Comparison of ENCODE assay signal across 8 cellular contexts in the genomic region with DNA sequence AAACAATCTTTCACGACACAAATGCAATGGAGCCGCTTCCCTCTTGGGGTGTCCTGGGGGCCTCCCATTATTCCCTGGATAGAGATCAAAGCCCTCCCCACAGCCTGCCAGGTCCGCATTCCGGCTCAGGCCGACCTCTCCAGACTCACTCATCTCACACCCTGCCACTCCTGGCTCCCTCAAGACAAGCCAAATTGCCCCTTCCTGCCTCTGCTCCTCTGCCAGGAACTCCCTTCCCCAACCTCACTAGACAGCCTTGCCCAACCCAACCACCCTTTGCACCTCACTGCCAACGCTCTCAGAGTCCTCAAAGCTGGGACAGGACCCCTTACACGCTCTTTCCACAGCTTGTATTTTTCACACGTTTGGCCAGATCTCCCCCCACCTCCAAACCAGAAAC. TPM values are rescaled to one million over a fixed set of nuclear protein-coding genes. Genes with fewer than 3 reads are reported as not detected.
A peak's percentile ranks its signal among the peaks of the same experiment; 100 is the strongest.
DNase-seq lines count a peak whose midpoint lies in the region; ATAC-seq, FAIRE-seq and TF ChIP-seq lines count a peak whose summit lies in the region.

No MANE protein-coding gene starts in this region.

- intact Hi-C loops in A673 (cut with micrococcal nuclease; ENCODE audit: unreplicated experiment), result no loop called here

- no peaks in the 10 kb centered on the region for H3K27me3 ChIP-seq in A673 (replicated peaks; ENCODE audit: insufficient read depth, low read depth, low read length, poor library complexity)

- H3K4me3 ChIP-seq in A673 (ENCODE audit: low read depth, low read length, poor library complexity, severe bottlenecking) (peak overlapping the region; percentile 94), LNCaP clone FGC (ENCODE audit: low read depth, low read length) (peak overlapping the region; percentile 98)

- no peaks in the 10 kb centered on the region for H3K36me3 Mint-ChIP-seq in naive B cell

- peak overlapping the region; percentile 18 for H3K27ac ChIP-seq in A673 (ENCODE audit: low read depth, low read length, poor library complexity, severe bottlenecking)

- peaks cover 34 to 41% (median 38%) of the 10 kb centered on the region in 3 donors for H3K4me1 Mint-ChIP-seq in naive B cell

- CTCF ChIA-PET in A673 (lab: Charles Lee), result interaction anchor here (0.6 kb wide), 1 partner anchor 45 kb away, joined by 9 read pairs; no protein-coding TSS in a partner anchor

- peak overlapping the region; percentile 47 to 98 (median 90) for H3K27ac Mint-ChIP-seq in naive B cell

- peak overlapping the region; percentile 87 to 99 (median 97) for H3K4me3 Mint-ChIP-seq in naive B cell

- H3K9me3 Mint-ChIP-seq in naive B cell, result no peaks in the 10 kb centered on the region

- H3K4me1 ChIP-seq in A673 (ENCODE audit: insufficient read depth, low read length, poor library complexity, severe bottlenecking), result peaks cover 7% of the 10 kb centered on the region

- POLR2A ChIA-PET in A673 (lab: Charles Lee; ENCODE audit: low non-redundant PET), result no interaction called here

- no peaks in the 10 kb centered on the region for H3K27me3 Mint-ChIP-seq in naive B cell

- no peak for FAIRE-seq in GM19239 (lab: Jason Lieb, UNC)

- H3K9me3 ChIP-seq in A673 (ENCODE audit: low read depth, low read length, poor library complexity, severe bottlenecking), result no peaks in the 10 kb centered on the region

- no TSS peak for BruUV-seq in A673 (replicated peaks; lab: Mats Ljungman, UMichigan)

- no peak for DNase-seq in A673 (ENCODE audit: low spot score)
- no peak for DNase-seq in LNCaP clone FGC (ENCODE audit: low read depth)
- peak; percentile 1 for DNase-seq in cerebellum (ENCODE audit: low spot score)
- DNase-seq in naive B cell, result no peak
- DNase-seq in GM19239 (ENCODE audit: insufficient read length, low spot score), result no peak
- DNase-seq in MV-4-11 (lab: John Stamatoyannopoulos, UW), result no peak
- no peak for DNase-seq in H4 (ENCODE audit: low spot score)

- ATAC-seq in naive B cell (ENCODE audit: low read depth in 2 of 2) (no peak), HG03342 (IDR thresholded peaks at IDR 0.05; ENCODE audit: unreplicated experiment) (no peak)

- H3K36me3 ChIP-seq in A673 (ENCODE audit: insufficient read depth, low read length, poor library complexity, severe bottlenecking), result no peaks in the 10 kb centered on the region

- TF ChIP-seq CTCF in A673 (conservative IDR thresholded peaks at IDR 0.05; ENCODE audit: low read depth, low read length) (no peak), LNCaP clone FGC (IDR thresholded peaks at IDR 0.05; ENCODE audit: control insufficient read depth, extremely low read depth, insufficient read depth) (no peak)

RNA-seq across cellular contexts. Expression of a gene that starts 1.5 kb away (rescaled TPM):
- total RNA-seq in A673 (2021) (56.9 and 60.0 TPM in 2 replicates), cerebellum (37.5 TPM)
- polyA plus RNA-seq in naive B cell (ENCODE audit: low read depth in 6 of 6), result 100 to 1,000 TPM in 1 of 6 donors, 10 to 100 TPM in 5; 59.4 to 113 (median 78.2) TPM
- 20.2 and 40.6 TPM in 2 replicates for total RNA-seq in H4 (2014; rRNA removed; shearing (Covaris generic))

RNA-seq across cellular contexts. Expression of a gene that starts 20.4 kb away (rescaled TPM):
- total RNA-seq in A673 (2021) (46.8 and 49.1 TPM in 2 replicates), cerebellum (2.0 TPM)
- 1 to 10 TPM in 1 of 6 donors, under 1 TPM in 5; 0.43 to 1.4 (median 0.70) TPM for polyA plus RNA-seq in naive B cell (ENCODE audit: low read depth in 6 of 6)
- total RNA-seq in H4 (2014; rRNA removed; shearing (Covaris generic)), result 1.8 and 4.6 TPM in 2 replicates

RNA-seq across cellular contexts. Expression of a gene that starts 21.4 kb away (rescaled TPM):
- total RNA-seq in A673 (2021), result 14.1 and 18.0 TPM in 2 replicates
- total RNA-seq in cerebellum, result 4.0 TPM
- polyA plus RNA-seq in naive B cell (ENCODE audit: low read depth in 6 of 6), result 1 to 10 TPM; 1.9 to 6.1 (median 3.6) TPM
- 0.93 and 1.0 TPM in 2 replicates for total RNA-seq in H4 (2014; rRNA removed; shearing (Covaris generic))

RNA-seq across cellular contexts. Expression of a gene that starts 21.4 kb away (rescaled TPM):
- total RNA-seq in A673 (2021), result 88.4 and 98.8 TPM in 2 replicates
- total RNA-seq in cerebellum, result 19.6 TPM
- polyA plus RNA-seq in naive B cell (ENCODE audit: low read depth in 6 of 6), result 10 to 100 TPM; 18.9 to 35.1 (median 25.6) TPM
- 66.3 and 68.3 TPM in 2 replicates for total RNA-seq in H4 (2014; rRNA removed; shearing (Covaris generic))

RNA-seq across cellular contexts. Expression of a gene that starts 35.5 kb away (rescaled TPM):
- total RNA-seq in A673 (2021), result 50.6 and 53.0 TPM in 2 replicates
- total RNA-seq in cerebellum, result 9.8 TPM
- 10 to 100 TPM in 1 of 6 donors, 1 to 10 TPM in 4, under 1 TPM in 1; 0.96 to 18.1 (median 5.2) TPM for polyA plus RNA-seq in naive B cell (ENCODE audit: low read depth in 6 of 6)
- total RNA-seq in H4 (2014; rRNA removed; shearing (Covaris generic)), result 2.3 and 4.2 TPM in 2 replicates
